ENCODE assay signal across 10 cellular contexts in the genomic region with DNA sequence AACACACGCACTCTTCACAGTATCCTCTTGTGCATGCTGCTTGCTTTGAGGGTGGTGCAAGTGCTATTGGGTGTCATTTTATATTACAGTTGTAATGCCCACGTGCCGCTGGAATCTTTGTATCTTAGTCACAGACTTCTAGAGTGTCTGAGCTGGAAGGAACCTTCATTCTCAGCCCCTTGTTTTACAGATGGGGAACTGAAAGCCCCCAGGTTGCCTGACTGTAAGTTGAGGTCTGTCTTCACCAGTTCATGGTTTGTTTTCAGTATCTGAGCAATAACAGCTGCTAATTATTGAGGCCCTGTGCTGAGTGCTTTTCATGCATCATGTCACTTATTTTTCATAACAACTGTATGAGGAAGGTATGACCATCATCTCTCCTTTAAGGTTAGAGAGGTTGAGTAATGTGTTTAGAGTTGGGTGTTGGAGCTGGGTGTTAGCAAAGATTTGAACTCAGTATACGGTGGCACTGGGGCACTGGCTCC.
DNase-seq lines count a peak whose midpoint lies in the region; ATAC-seq, FAIRE-seq and TF ChIP-seq lines count a peak whose summit lies in the region.
"Had no signal": no experiment of that assay in that cellular context is flagged by ENCODE, and none has a peak within 500 bp of the region (broad histone marks: within the 10 kb centered on the region; RNA-seq: fewer than 3 reads in every experiment).

No MANE protein-coding gene starts in this region.

- H3K4me2 ChIP-seq in OCI-LY1 (ENCODE audit: low read length), result peak overlapping the region; percentile 49

- H3K9ac ChIP-seq in OCI-LY1 (ENCODE audit: low read length), result peak overlapping the region; percentile 61

- H3K79me2 ChIP-seq in OCI-LY1 (ENCODE audit: insufficient read depth, low read length), result no peaks in the 10 kb centered on the region; the same call in 1 of the 2 replicates

- H3K4me1 ChIP-seq in OCI-LY1 (ENCODE audit: insufficient read depth, low read length, severe bottlenecking), result peaks cover 98% of the 10 kb centered on the region

- H3K27me3 ChIP-seq in OCI-LY1 (ENCODE audit: insufficient read depth, low read length), result no peaks in the 10 kb centered on the region

- H3F3A ChIP-seq in OCI-LY1 (ENCODE audit: insufficient read depth, low read length), result peaks cover 13% of the 10 kb centered on the region; the same call in 1 of the 2 replicates

- H3K4me3 ChIP-seq in OCI-LY1 (ENCODE audit: low read depth, low read length, poor library complexity, severe bottlenecking), result peak overlapping the region; percentile 26

- TF ChIP-seq CTCF in OCI-LY1 (IDR thresholded peaks at IDR 0.05; ENCODE audit: low read length), result no peak

- FAIRE-seq in GM12892 (lab: Jason Lieb, UNC), result peak; percentile 88

- no peaks in the 10 kb centered on the region for H4K20me1 ChIP-seq in OCI-LY1 (ENCODE audit: insufficient read depth, low read length)

- H3K9me2 ChIP-seq in OCI-LY1 (ENCODE audit: low read depth, low read length), result no peaks in the 10 kb centered on the region

- no peak for TF ChIP-seq POLR2A in GM12892 (IDR thresholded peaks at IDR 0.05; ENCODE audit: low read depth, low read length)

- H3K9me3 ChIP-seq in OCI-LY1 (ENCODE audit: low read length), result no peaks in the 10 kb centered on the region

- DNase-seq in GM12892 (ENCODE audit: insufficient read length) (peak; percentile 52), NCI-H526 treated with DMSO at 0.1 percent for 48 hours (lab: John Stamatoyannopoulos, UW) (no peak), DMS153 (lab: John Stamatoyannopoulos, UW) (no peak), NCI-H187 treated with DMSO at 0.1 percent for 48 hours (lab: John Stamatoyannopoulos, UW) (no peak), NCI-H446 (lab: John Stamatoyannopoulos, UW) (no peak)
- DNase-seq: HFFc6, left cardiac atrium had no signal

- ATAC-seq in GM19467 (IDR thresholded peaks at IDR 0.05; ENCODE audit: unreplicated experiment) (peak; percentile 70), HG03060 (IDR thresholded peaks at IDR 0.05; ENCODE audit: low read depth, unreplicated experiment) (peak; percentile 57)
- ATAC-seq: left cardiac atrium had no signal

- no peak overlapping the region for H2AFZ ChIP-seq in OCI-LY1 (ENCODE audit: low read length)

- peak overlapping the region; percentile 100 for H3K27ac ChIP-seq in OCI-LY1 (ENCODE audit: low read depth, low read length, poor library complexity, severe bottlenecking)

- peaks cover 6% of the 10 kb centered on the region; the same call in 1 of the 2 replicates for H3K36me3 ChIP-seq in OCI-LY1 (ENCODE audit: insufficient read depth, low read length)
